35 cellular contexts compared by ENCODE assay signal in genomic region chr6:4338884-4339283, GRCh38.
"Had no signal": no experiment of that assay in that cellular context is flagged by ENCODE, and none has a peak within 500 bp of the region (broad histone marks: within the 10 kb centered on the region; RNA-seq: fewer than 3 reads in every experiment).

No MANE protein-coding gene starts in this region.

- ATAC-seq: activated CD4-positive, alpha-beta T cell treated with anti-CD3 and anti-CD28 coated beads for 36 hours; activated CD8-positive, alpha-beta memory T cell treated with anti-CD3 and anti-CD28 coated beads, Interleukin-2, amount 10 ng/mL, durations not matched to agents 7 days and 5 days; activated CD8-positive, alpha-beta T cell treated with anti-CD3 and anti-CD28 coated beads, Interleukin-2, amount 10 ng/mL, durations not matched to agents 7 days and 5 days; activated naive CD8-positive, alpha-beta T cell treated with anti-CD3 and anti-CD28 coated beads, Interleukin-2, amount 50 U/mL, for 24 hours; body of pancreas; effector memory CD8-positive, alpha-beta T cell; gastroesophageal sphincter; T-helper 17 cell had no signal

- H3K27me3 Mint-ChIP-seq: activated CD4-positive, alpha-beta T cell treated with anti-CD3 and anti-CD28 coated beads, Interleukin-2, amount 10 ng/mL, durations not matched to agents 24 days and 14 days had no signal

- H3K36me3 ChIP-seq: adrenal gland, esophagus squamous epithelium, gastroesophageal sphincter had no signal

- H3K4me3 ChIP-seq: adrenal gland, body of pancreas, esophagus squamous epithelium, gastroesophageal sphincter had no signal

- H3K27ac ChIP-seq: adrenal gland, body of pancreas, esophagus squamous epithelium, gastroesophageal sphincter had no signal

- FAIRE-seq: colon had no signal

- H3K4me1 Mint-ChIP-seq: activated CD4-positive, alpha-beta T cell treated with anti-CD3 and anti-CD28 coated beads, Interleukin-2, amount 10 ng/mL, durations not matched to agents 24 days and 14 days; activated CD8-positive, alpha-beta memory T cell treated with anti-CD3 and anti-CD28 coated beads, Interleukin-2, amount 10 ng/mL, durations not matched to agents 7 days and 5 days; activated naive CD4-positive, alpha-beta T cell treated with anti-CD3 and anti-CD28 coated beads, Interleukin-2, amount 50 U/mL, for 24 hours; activated naive CD8-positive, alpha-beta T cell treated with anti-CD3 and anti-CD28 coated beads for 36 hours; activated naive CD8-positive, alpha-beta T cell treated with anti-CD3 and anti-CD28 coated beads, Interleukin-2, amount 50 U/mL, for 24 hours had no signal

- H3K27me3 ChIP-seq: adrenal gland, body of pancreas, esophagus squamous epithelium had no signal

- H3K27ac Mint-ChIP-seq: activated CD4-positive, alpha-beta memory T cell treated with anti-CD3 and anti-CD28 coated beads for 36 hours; activated CD4-positive, alpha-beta T cell treated with anti-CD3 and anti-CD28 coated beads for 36 hours; activated CD4-positive, alpha-beta T cell treated with anti-CD3 and anti-CD28 coated beads, Interleukin-2, amount 10 ng/mL, durations not matched to agents 24 days and 14 days; activated CD8-positive, alpha-beta memory T cell treated with anti-CD3 and anti-CD28 coated beads, Interleukin-2, amount 10 ng/mL, durations not matched to agents 7 days and 5 days; activated CD8-positive, alpha-beta T cell treated with anti-CD3 and anti-CD28 coated beads, Interleukin-2, amount 10 ng/mL, durations not matched to agents 7 days and 5 days; activated naive CD4-positive, alpha-beta T cell treated with anti-CD3 and anti-CD28 coated beads for 36 hours; activated naive CD4-positive, alpha-beta T cell treated with anti-CD3 and anti-CD28 coated beads, Interleukin-2, amount 50 U/mL, for 24 hours; activated naive CD8-positive, alpha-beta T cell treated with anti-CD3 and anti-CD28 coated beads for 36 hours; activated naive CD8-positive, alpha-beta T cell treated with anti-CD3 and anti-CD28 coated beads, Interleukin-2, amount 50 U/mL, for 24 hours; activated T-helper 1 cell treated with anti-CD3 and anti-CD28 coated beads, Interleukin-12 subunit alpha, Interleukin-12 subunit beta, Interleukin-2, Interleukin-4 antibody, amounts not matched to agents 30 ng/mL and 10 ng/mL and 1 ng/mL, durations not matched to agents 14 hours and 24 hours and 36 hours; activated T-helper 2 cell treated with anti-CD3 and anti-CD28 coated beads, Interferon-gamma antibody, Interleukin-2, Interleukin-4, amounts not matched to agents 10 μg/mL and 5 μg/mL and 100 μg/mL, durations not matched to agents 14 hours and 24 hours and 36 hours; effector memory CD8-positive, alpha-beta T cell; T-helper 2 cell treated with Interferon-gamma antibody and Interleukin-4, amounts not matched to agents 5 μg/mL and 100 μg/mL, for 36 hours had no signal

- DNase-seq: activated CD4-positive, alpha-beta memory T cell treated with anti-CD3 and anti-CD28 coated beads for 36 hours; activated CD4-positive, alpha-beta T cell treated with anti-CD3 and anti-CD28 coated beads for 36 hours; activated CD4-positive, alpha-beta T cell treated with anti-CD3 and anti-CD28 coated beads, Interleukin-2, amount 10 ng/mL, durations not matched to agents 24 days and 14 days; activated CD4-positive, CD25-positive, alpha-beta regulatory T cell; activated CD4-positive, CD25-positive, alpha-beta regulatory T cell treated with anti-CD3 and anti-CD28 coated beads, Interleukin-2, amount 50 U/mL, for 72 hours; activated CD8-positive, alpha-beta memory T cell treated with anti-CD3 and anti-CD28 coated beads, Interleukin-2, amount 10 ng/mL, durations not matched to agents 7 days and 5 days; activated CD8-positive, alpha-beta memory T cell treated with anti-CD3 and anti-CD28 coated beads, Interleukin-2, amount 50 U/mL, for 4 hours; activated CD8-positive, alpha-beta T cell treated with anti-CD3 and anti-CD28 coated beads, Interleukin-2, amount 10 ng/mL, durations not matched to agents 7 days and 5 days; activated effector memory CD4-positive, alpha-beta T cell treated with anti-CD3 and anti-CD28 coated beads, Interleukin-2, amount 50 U/mL, for 16 hours; activated naive CD4-positive, alpha-beta T cell treated with anti-CD3 and anti-CD28 coated beads for 36 hours; activated naive CD8-positive, alpha-beta T cell treated with anti-CD3 and anti-CD28 coated beads for 36 hours; activated naive CD8-positive, alpha-beta T cell treated with anti-CD3 and anti-CD28 coated beads, Interleukin-2, amount 50 U/mL, for 24 hours; activated T-cell treated with anti-CD3 and anti-CD28 coated beads, Interleukin-2, amount 50 U/mL, for 1 hour; activated T-cell treated with anti-CD3 and anti-CD28 coated beads, Interleukin-2, amount 50 U/mL, for 48 hours; adrenal gland; amygdala; aorta; body of pancreas; caudate nucleus; cortex of kidney; dermis blood vessel endothelial cell; effector CD4-positive, alpha-beta T cell; effector memory CD8-positive, alpha-beta T cell; erythroblast; esophagus squamous epithelium; foreskin melanocyte; T-helper 1 cell; T-helper 17 cell; T1000 had no signal

- H3K36me3 Mint-ChIP-seq: activated CD4-positive, alpha-beta memory T cell treated with anti-CD3 and anti-CD28 coated beads for 36 hours; activated CD8-positive, alpha-beta memory T cell treated with anti-CD3 and anti-CD28 coated beads, Interleukin-2, amount 10 ng/mL, durations not matched to agents 7 days and 5 days; activated naive CD4-positive, alpha-beta T cell treated with anti-CD3 and anti-CD28 coated beads, Interleukin-2, amount 50 U/mL, for 24 hours; activated naive CD8-positive, alpha-beta T cell treated with anti-CD3 and anti-CD28 coated beads for 36 hours had no signal

- H3K9me3 Mint-ChIP-seq: activated CD4-positive, alpha-beta memory T cell treated with anti-CD3 and anti-CD28 coated beads for 36 hours; activated CD4-positive, alpha-beta T cell treated with anti-CD3 and anti-CD28 coated beads, Interleukin-2, amount 10 ng/mL, durations not matched to agents 24 days and 14 days; activated naive CD4-positive, alpha-beta T cell treated with anti-CD3 and anti-CD28 coated beads for 36 hours; activated naive CD4-positive, alpha-beta T cell treated with anti-CD3 and anti-CD28 coated beads, Interleukin-2, amount 50 U/mL, for 24 hours; activated naive CD8-positive, alpha-beta T cell treated with anti-CD3 and anti-CD28 coated beads for 36 hours; activated naive CD8-positive, alpha-beta T cell treated with anti-CD3 and anti-CD28 coated beads, Interleukin-2, amount 50 U/mL, for 24 hours; activated T-helper 1 cell treated with anti-CD3 and anti-CD28 coated beads, Interleukin-12 subunit alpha, Interleukin-12 subunit beta, Interleukin-2, Interleukin-4 antibody, amounts not matched to agents 30 ng/mL and 10 ng/mL and 1 ng/mL, durations not matched to agents 14 hours and 24 hours and 36 hours; activated T-helper 2 cell treated with anti-CD3 and anti-CD28 coated beads, Interferon-gamma antibody, Interleukin-2, Interleukin-4, amounts not matched to agents 10 μg/mL and 5 μg/mL and 100 μg/mL, durations not matched to agents 14 hours and 24 hours and 36 hours; effector memory CD8-positive, alpha-beta T cell; T-helper 2 cell treated with Interferon-gamma antibody and Interleukin-4, amounts not matched to agents 5 μg/mL and 100 μg/mL, for 36 hours had no signal

- H3K4me1 ChIP-seq: adrenal gland, body of pancreas, esophagus squamous epithelium, gastroesophageal sphincter had no signal

- H3K4me3 Mint-ChIP-seq: activated CD4-positive, alpha-beta memory T cell treated with anti-CD3 and anti-CD28 coated beads for 36 hours; activated CD4-positive, alpha-beta T cell treated with anti-CD3 and anti-CD28 coated beads for 36 hours; activated CD4-positive, alpha-beta T cell treated with anti-CD3 and anti-CD28 coated beads, Interleukin-2, amount 10 ng/mL, durations not matched to agents 24 days and 14 days; activated CD8-positive, alpha-beta memory T cell treated with anti-CD3 and anti-CD28 coated beads, Interleukin-2, amount 10 ng/mL, durations not matched to agents 7 days and 5 days; activated CD8-positive, alpha-beta T cell treated with anti-CD3 and anti-CD28 coated beads, Interleukin-2, amount 10 ng/mL, durations not matched to agents 7 days and 5 days; activated naive CD4-positive, alpha-beta T cell treated with anti-CD3 and anti-CD28 coated beads for 36 hours; activated naive CD4-positive, alpha-beta T cell treated with anti-CD3 and anti-CD28 coated beads, Interleukin-2, amount 50 U/mL, for 24 hours; activated naive CD8-positive, alpha-beta T cell treated with anti-CD3 and anti-CD28 coated beads for 36 hours; activated naive CD8-positive, alpha-beta T cell treated with anti-CD3 and anti-CD28 coated beads, Interleukin-2, amount 50 U/mL, for 24 hours; activated T-helper 1 cell treated with anti-CD3 and anti-CD28 coated beads, Interleukin-12 subunit alpha, Interleukin-12 subunit beta, Interleukin-2, Interleukin-4 antibody, amounts not matched to agents 30 ng/mL and 10 ng/mL and 1 ng/mL, durations not matched to agents 14 hours and 24 hours and 36 hours; effector memory CD8-positive, alpha-beta T cell; T-helper 17 cell; T-helper 2 cell treated with Interferon-gamma antibody and Interleukin-4, amounts not matched to agents 5 μg/mL and 100 μg/mL, for 36 hours had no signal
